22 cellular contexts compared by ENCODE assay signal in genomic region chr2:25293145-25293544, GRCh38. TPM values are rescaled to one million over a fixed set of nuclear protein-coding genes. Genes with fewer than 3 reads are reported as not detected.
DNase-seq lines count a peak whose midpoint lies in the region; ATAC-seq lines count a peak whose summit lies in the region.
"Had no signal": no experiment of that assay in that cellular context is flagged by ENCODE, and none has a peak within 500 bp of the region (broad histone marks: within the 10 kb centered on the region; RNA-seq: fewer than 3 reads in every experiment).

No MANE protein-coding gene starts in this region.

- H3K4me1 Mint-ChIP-seq in activated CD4-positive, alpha-beta T cell treated with anti-CD3 and anti-CD28 coated beads, Interleukin-2, amount 10 ng/mL, durations not matched to agents 24 days and 14 days = peaks cover 45% of the 10 kb centered on the region
- H3K4me1 Mint-ChIP-seq in CD4-positive, CD25-positive, alpha-beta regulatory T cell = peaks cover 15 to 69% (median 37%) of the 10 kb centered on the region in 4 donors
- peaks cover 72% of the 10 kb centered on the region for H3K4me1 Mint-ChIP-seq in activated naive CD8-positive, alpha-beta T cell treated with anti-CD3 and anti-CD28 coated beads, Interleukin-2, amount 50 U/mL, for 24 hours
- peaks cover 38 to 86% (median 61%) of the 10 kb centered on the region in 7 donors for H3K4me1 Mint-ChIP-seq in naive thymus-derived CD4-positive, alpha-beta T cell

- H3K4me3 Mint-ChIP-seq in activated CD4-positive, alpha-beta T cell treated with anti-CD3 and anti-CD28 coated beads, Interleukin-2, amount 10 ng/mL, durations not matched to agents 24 days and 14 days = no peak overlapping the region
- H3K4me3 Mint-ChIP-seq in CD4-positive, CD25-positive, alpha-beta regulatory T cell = peak overlapping the region in 1 of 4 donors; percentile 21
- no peak overlapping the region for H3K4me3 Mint-ChIP-seq in activated naive CD8-positive, alpha-beta T cell treated with anti-CD3 and anti-CD28 coated beads, Interleukin-2, amount 50 U/mL, for 24 hours
- H3K4me3 Mint-ChIP-seq in naive thymus-derived CD4-positive, alpha-beta T cell = peak overlapping the region in 7 of 10 donors; percentile 21 to 67 (median 38)
- H3K4me3 Mint-ChIP-seq: stimulated activated memory B cell treated with anti-CD40 and anti-IgM and Interleukin-4, amounts not matched to agents 10 μg/mL and 1 μg/mL and 100 μg/mL, for 72 hours had no signal

- H3K36me3 Mint-ChIP-seq in activated CD4-positive, alpha-beta T cell treated with anti-CD3 and anti-CD28 coated beads, Interleukin-2, amount 10 ng/mL, durations not matched to agents 24 days and 14 days (ENCODE audit: low read depth) = peaks cover 38% of the 10 kb centered on the region
- H3K36me3 Mint-ChIP-seq in CD4-positive, CD25-positive, alpha-beta regulatory T cell = peaks cover 21% of the 10 kb centered on the region
- H3K36me3 Mint-ChIP-seq in activated naive CD8-positive, alpha-beta T cell treated with anti-CD3 and anti-CD28 coated beads, Interleukin-2, amount 50 U/mL, for 24 hours (ENCODE audit: low read depth) = peaks cover 26% of the 10 kb centered on the region
- H3K36me3 Mint-ChIP-seq in naive thymus-derived CD4-positive, alpha-beta T cell = peaks cover 0 to 17% (median 3%) of the 10 kb centered on the region in 5 donors

- H3K36me3 ChIP-seq in CD4-positive, CD25-positive, alpha-beta regulatory T cell (ENCODE audit: control insufficient read depth, insufficient read depth, low read length) = peaks cover 3% of the 10 kb centered on the region
- H3K36me3 ChIP-seq in naive thymus-derived CD4-positive, alpha-beta T cell (ENCODE audit: control insufficient read depth in 2 of 3, insufficient read depth in 3 of 3, low read length in 3 of 3) = peaks cover 0 to 7% (median 0%) of the 10 kb centered on the region in 3 experiments
- H3K36me3 ChIP-seq: upper lobe of right lung had no signal

- intact Hi-C loops in activated CD4-positive, alpha-beta T cell treated with anti-CD3 and anti-CD28 coated beads, Interleukin-2, amount 10 ng/mL, durations not matched to agents 24 days and 14 days (cut with micrococcal nuclease) = no loop called here
- intact Hi-C loops in naive thymus-derived CD4-positive, alpha-beta T cell (cut with micrococcal nuclease) = no loop called here

- POLR2A ChIA-PET in naive thymus-derived CD4-positive, alpha-beta T cell (lab: Charles Lee) = interaction anchor here (1.5 to 12.4 kb wide), 5 partner anchors 14 to 41 kb away, joined by 4 to 287 read pairs (median 25); no protein-coding TSS in a partner anchor

- H3K27me3 ChIP-seq in CD4-positive, CD25-positive, alpha-beta regulatory T cell (ENCODE audit: control insufficient read depth, insufficient read depth, low read length) = no peaks in the 10 kb centered on the region
- H3K27me3 ChIP-seq in naive thymus-derived CD4-positive, alpha-beta T cell (ENCODE audit: control insufficient read depth in 2 of 2, insufficient read depth in 2 of 2, low read length in 2 of 2) = no peaks in the 10 kb centered on the region
- H3K27me3 ChIP-seq: neutrophil, upper lobe of right lung had no signal

- no peaks in the 10 kb centered on the region for H3K9me3 ChIP-seq in CD4-positive, CD25-positive, alpha-beta regulatory T cell (ENCODE audit: control insufficient read depth in 2 of 2, low read length in 2 of 2)
- no peaks in the 10 kb centered on the region for H3K9me3 ChIP-seq in naive thymus-derived CD4-positive, alpha-beta T cell (ENCODE audit: control insufficient read depth in 2 of 3, low read length in 3 of 3)
- H3K9me3 ChIP-seq: A549, neutrophil, upper lobe of right lung had no signal

- peaks cover 46% of the 10 kb centered on the region for H3K4me1 ChIP-seq in CD4-positive, CD25-positive, alpha-beta regulatory T cell (ENCODE audit: control insufficient read depth, insufficient read depth, low read length, poor library complexity, severe bottlenecking)
- peaks cover 31 to 61% of the 10 kb centered on the region in 2 donors for H3K4me1 ChIP-seq in naive thymus-derived CD4-positive, alpha-beta T cell (ENCODE audit: control insufficient read depth in 2 of 2, insufficient read depth in 2 of 2, low read length in 2 of 2)

- H3K27me3 Mint-ChIP-seq in activated CD4-positive, alpha-beta T cell treated with anti-CD3 and anti-CD28 coated beads, Interleukin-2, amount 10 ng/mL, durations not matched to agents 24 days and 14 days = no peaks in the 10 kb centered on the region
- no peaks in the 10 kb centered on the region for H3K27me3 Mint-ChIP-seq in CD4-positive, CD25-positive, alpha-beta regulatory T cell
- H3K27me3 Mint-ChIP-seq in activated naive CD8-positive, alpha-beta T cell treated with anti-CD3 and anti-CD28 coated beads, Interleukin-2, amount 50 U/mL, for 24 hours = no peaks in the 10 kb centered on the region
- no peaks in the 10 kb centered on the region for H3K27me3 Mint-ChIP-seq in naive thymus-derived CD4-positive, alpha-beta T cell
- H3K27me3 Mint-ChIP-seq: stimulated activated memory B cell treated with anti-CD40 and anti-IgM and Interleukin-4, amounts not matched to agents 10 μg/mL and 1 μg/mL and 100 μg/mL, for 72 hours had no signal

- ATAC-seq in CD4-positive, CD25-positive, alpha-beta regulatory T cell (ENCODE audit: low read depth in 2 of 2) = no peak
- no peak for ATAC-seq in activated naive CD8-positive, alpha-beta T cell treated with anti-CD3 and anti-CD28 coated beads, Interleukin-2, amount 50 U/mL, for 24 hours
- no peak for ATAC-seq in naive thymus-derived CD4-positive, alpha-beta T cell
- no peak for ATAC-seq in GM18858 (IDR thresholded peaks at IDR 0.05; ENCODE audit: unreplicated experiment)
- no peak for ATAC-seq in HG03469 (IDR thresholded peaks at IDR 0.05; ENCODE audit: unreplicated experiment)
- ATAC-seq: A549; activated CD4-positive, CD25-positive, alpha-beta regulatory T cell treated with anti-CD3 and anti-CD28 coated beads, Interleukin-2, amount 50 U/mL, for 24 hours; stimulated activated memory B cell treated with anti-CD40 and anti-IgM and Interleukin-4, amounts not matched to agents 10 μg/mL and 1 μg/mL and 100 μg/mL, for 72 hours; upper lobe of right lung had no signal

- CTCF ChIA-PET in naive thymus-derived CD4-positive, alpha-beta T cell (lab: Charles Lee) = interaction anchor here (0.6 to 3.8 kb wide), 3 partner anchors 12 to 16 kb away, joined by 5 to 22 read pairs (median 8); no protein-coding TSS in a partner anchor

- no peak overlapping the region for H3K4me3 ChIP-seq in CD4-positive, CD25-positive, alpha-beta regulatory T cell (ENCODE audit: low read depth, low read length)
- no peak overlapping the region for H3K4me3 ChIP-seq in naive thymus-derived CD4-positive, alpha-beta T cell (ENCODE audit: low read length)
- H3K4me3 ChIP-seq: A549, upper lobe of right lung had no signal

- DNase-seq in activated CD4-positive, alpha-beta T cell treated with anti-CD3 and anti-CD28 coated beads, Interleukin-2, amount 10 ng/mL, durations not matched to agents 24 days and 14 days = no peak
- DNase-seq in activated CD4-positive, alpha-beta T cell treated with anti-CD3 and anti-CD28 coated beads, Interleukin-2, amount 50 U/mL, for 1 hour = no peak
- DNase-seq in CD4-positive, CD25-positive, alpha-beta regulatory T cell = no peak
- no peak for DNase-seq in activated naive CD8-positive, alpha-beta T cell treated with anti-CD3 and anti-CD28 coated beads, Interleukin-2, amount 50 U/mL, for 24 hours
- DNase-seq in naive thymus-derived CD4-positive, alpha-beta T cell = no peak
- no peak for DNase-seq in HPDE6-E6E7 (ENCODE audit: extremely low spot score)
- DNase-seq: activated T-cell treated with anti-CD3 and anti-CD28 coated beads for 4 hours, DMS79, hypothalamus, Kasumi-1, kidney, NCI-H1092, NCI-H2081 treated with DMSO at 0.1 percent for 48 hours, NCI-H510A treated with DMSO at 0.1 percent for 48 hours, SHP77, upper lobe of right lung had no signal

- H3K27ac Mint-ChIP-seq in activated CD4-positive, alpha-beta T cell treated with anti-CD3 and anti-CD28 coated beads, Interleukin-2, amount 10 ng/mL, durations not matched to agents 24 days and 14 days = peak overlapping the region; percentile 32
- peak overlapping the region in 2 of 3 donors; percentile 83 to 95 for H3K27ac Mint-ChIP-seq in CD4-positive, CD25-positive, alpha-beta regulatory T cell
- peak overlapping the region; percentile 42 for H3K27ac Mint-ChIP-seq in activated naive CD8-positive, alpha-beta T cell treated with anti-CD3 and anti-CD28 coated beads, Interleukin-2, amount 50 U/mL, for 24 hours
- H3K27ac Mint-ChIP-seq in naive thymus-derived CD4-positive, alpha-beta T cell = peak overlapping the region; percentile 54 to 99 (median 94)

- peak overlapping the region; percentile 89 for H3K27ac ChIP-seq in CD4-positive, CD25-positive, alpha-beta regulatory T cell (ENCODE audit: insufficient read depth, low read length, poor library complexity, severe bottlenecking)
- peak overlapping the region; percentile 81 for H3K27ac ChIP-seq in naive thymus-derived CD4-positive, alpha-beta T cell (ENCODE audit: low read depth, low read length)
- H3K27ac ChIP-seq: A549, neutrophil had no signal

- H3K9me3 Mint-ChIP-seq in activated CD4-positive, alpha-beta T cell treated with anti-CD3 and anti-CD28 coated beads, Interleukin-2, amount 10 ng/mL, durations not matched to agents 24 days and 14 days = no peaks in the 10 kb centered on the region
- H3K9me3 Mint-ChIP-seq in CD4-positive, CD25-positive, alpha-beta regulatory T cell = no peaks in the 10 kb centered on the region
- H3K9me3 Mint-ChIP-seq in activated naive CD8-positive, alpha-beta T cell treated with anti-CD3 and anti-CD28 coated beads, Interleukin-2, amount 50 U/mL, for 24 hours = no peaks in the 10 kb centered on the region
- H3K9me3 Mint-ChIP-seq in naive thymus-derived CD4-positive, alpha-beta T cell = no peaks in the 10 kb centered on the region
- H3K9me3 Mint-ChIP-seq: stimulated activated memory B cell treated with anti-CD40 and anti-IgM and Interleukin-4, amounts not matched to agents 10 μg/mL and 1 μg/mL and 100 μg/mL, for 72 hours had no signal

RNA-seq across cellular contexts. Expression of gene DNMT3A, which starts 48.6 kb away (rescaled TPM):
- 97.4 and 102 TPM in 2 replicates for total RNA-seq in activated CD4-positive, alpha-beta T cell treated with anti-CD3 and anti-CD28 coated beads, Interleukin-2, amount 10 ng/mL, durations not matched to agents 24 days and 14 days
- total RNA-seq in CD4-positive, CD25-positive, alpha-beta regulatory T cell = 81.0 TPM
- polyA plus RNA-seq in CD4-positive, CD25-positive, alpha-beta regulatory T cell = 10 to 100 TPM in 3 of 4 donors, 1 to 10 TPM in 1; 8.1 to 14.4 (median 11.9) TPM
- 100 to 1,000 TPM in 3 of 5 experiments, 10 to 100 TPM in 2; 78.9 to 117 (median 106) TPM for total RNA-seq in naive thymus-derived CD4-positive, alpha-beta T cell
- 10 to 100 TPM; 19.4 to 29.0 TPM for polyA plus RNA-seq in naive thymus-derived CD4-positive, alpha-beta T cell

Comparison
In these comparisons a context has a peak if more than half of its experiments do, and no peak if none do; other contexts are left out.
1. H3K27ac Mint-ChIP-seq: peak in every context shown above with its lines; median percentile 94 in naive thymus-derived CD4-positive, alpha-beta T cell; 89 in CD4-positive, CD25-positive, alpha-beta regulatory T cell; 42 in activated naive CD8-positive, alpha-beta T cell treated with anti-CD3 and anti-CD28 coated beads, Interleukin-2, amount 50 U/mL, for 24 hours; 32 in activated CD4-positive, alpha-beta T cell treated with anti-CD3 and anti-CD28 coated beads, Interleukin-2, amount 10 ng/mL, durations not matched to agents 24 days and 14 days.
2. H3K4me3 Mint-ChIP-seq: peak in naive thymus-derived CD4-positive, alpha-beta T cell (7 of 10); none in activated CD4-positive, alpha-beta T cell treated with anti-CD3 and anti-CD28 coated beads, Interleukin-2, amount 10 ng/mL, durations not matched to agents 24 days and 14 days (single experiment) and activated naive CD8-positive, alpha-beta T cell treated with anti-CD3 and anti-CD28 coated beads, Interleukin-2, amount 50 U/mL, for 24 hours (single experiment).